8 cellular contexts compared by ENCODE assay signal in genomic region chr3:116140100-116140689, GRCh38.
DNase-seq lines count a peak whose midpoint lies in the region; ATAC-seq and TF ChIP-seq lines count a peak whose summit lies in the region.

No MANE protein-coding gene starts in this region.

- no TSS peak for BruUV-seq in Calu3 (replicated peaks; lab: Mats Ljungman, UMichigan)

- H3K27me3 Mint-ChIP-seq in Calu3 (ENCODE audit: unreplicated experiment) (no peaks in the 10 kb centered on the region), T-cell (no peaks in the 10 kb centered on the region)
- no peaks in the 10 kb centered on the region for H3K27me3 Mint-ChIP-seq in activated T-cell treated with anti-CD3 and anti-CD28 coated beads, Interleukin-2, amount 50 U/mL, for 4 hours (ENCODE audit: low read depth)
- no peaks in the 10 kb centered on the region for H3K27me3 Mint-ChIP-seq in CD4-positive, alpha-beta memory T cell

- no peaks in the 10 kb centered on the region for H3K4me1 ChIP-seq in right lobe of liver
- H3K4me1 ChIP-seq in CD4-positive, alpha-beta memory T cell (ENCODE audit: insufficient read depth, low read length) = no peaks in the 10 kb centered on the region

- intact Hi-C loops in Calu3 (cut with micrococcal nuclease; ENCODE audit: unreplicated experiment) = loop anchor here (1.0 to 10.0 kb wide), 4 partner anchors 197 to 1795 kb away; no protein-coding TSS in a partner anchor
- intact Hi-C loops in right lobe of liver (cut with DNase I) = no loop called here
- intact Hi-C loops in CD4-positive, alpha-beta memory T cell (cut with micrococcal nuclease) = loop anchor here (5.0 kb wide), 1 partner anchor 617 kb away; no protein-coding TSS in a partner anchor

- no peaks in the 10 kb centered on the region for H3K9me3 ChIP-seq in right lobe of liver
- no peaks in the 10 kb centered on the region for H3K9me3 ChIP-seq in CD4-positive, alpha-beta memory T cell (ENCODE audit: control insufficient read depth in 1 of 2, low read length in 2 of 2)

- H3K36me3 ChIP-seq in right lobe of liver = no peaks in the 10 kb centered on the region
- no peaks in the 10 kb centered on the region for H3K36me3 ChIP-seq in CD4-positive, alpha-beta memory T cell (ENCODE audit: insufficient read depth, low read length)

- H3K4me3 ChIP-seq in right lobe of liver = no peak overlapping the region
- H3K4me3 ChIP-seq in CD4-positive, alpha-beta memory T cell (ENCODE audit: low read length in 2 of 2) = no peak overlapping the region

- POLR2A ChIA-PET in T-cell (lab: Charles Lee) = no interaction called here
- POLR2A ChIA-PET in CD4-positive, alpha-beta memory T cell (lab: Charles Lee; ENCODE audit: partially characterized antibody) = no interaction called here

- H3K4me1 Mint-ChIP-seq in Calu3 (ENCODE audit: low read depth, unreplicated experiment) (no peaks in the 10 kb centered on the region), T-cell (no peaks in the 10 kb centered on the region)
- H3K4me1 Mint-ChIP-seq in activated T-cell treated with anti-CD3 and anti-CD28 coated beads, Interleukin-2, amount 50 U/mL, for 4 hours (ENCODE audit: low read depth) = no peaks in the 10 kb centered on the region
- H3K4me1 Mint-ChIP-seq in CD4-positive, alpha-beta memory T cell = no peaks in the 10 kb centered on the region

- H3K27me3 ChIP-seq in right lobe of liver = no peaks in the 10 kb centered on the region
- no peaks in the 10 kb centered on the region for H3K27me3 ChIP-seq in CD4-positive, alpha-beta memory T cell (ENCODE audit: insufficient read depth, low read length)

- CTCF ChIA-PET in Calu3 (lab: Charles Lee) = interaction anchor here (1.0 kb wide), 1 partner anchor 314 kb away, joined by 3 read pairs; no protein-coding TSS in a partner anchor
- CTCF ChIA-PET in T-cell (lab: Charles Lee) = no interaction called here
- CTCF ChIA-PET in CD4-positive, alpha-beta memory T cell (lab: Charles Lee; ENCODE audit: partially characterized antibody) = no interaction called here

- TF ChIP-seq CTCF in Calu3 (IDR thresholded peaks at IDR 0.05; ENCODE audit: unreplicated experiment) = peak; percentile 83
- TF ChIP-seq CTCF in right lobe of liver (IDR thresholded peaks at IDR 0.05) = peak; percentile 57 to 80 (median 68)

- H3K27ac ChIP-seq in right lobe of liver = no peak overlapping the region
- H3K27ac ChIP-seq in CD4-positive, alpha-beta memory T cell (ENCODE audit: low read depth, low read length) = no peak overlapping the region

- H3K4me3 Mint-ChIP-seq in Calu3 (ENCODE audit: low read depth, unreplicated experiment) = no peak overlapping the region
- H3K4me3 Mint-ChIP-seq in T-cell = no peak overlapping the region
- H3K4me3 Mint-ChIP-seq in activated T-cell treated with anti-CD3 and anti-CD28 coated beads, Interleukin-2, amount 50 U/mL, for 4 hours = no peak overlapping the region
- no peak overlapping the region for H3K4me3 Mint-ChIP-seq in CD4-positive, alpha-beta memory T cell

- TF ChIP-seq POLR2A in right lobe of liver (IDR thresholded peaks at IDR 0.05) = no peak

- DNase-seq in Calu3 = no peak
- DNase-seq in NCI-H146 treated with DMSO at 0.1 percent for 48 hours (lab: John Stamatoyannopoulos, UW; ENCODE audit: unreplicated experiment) = peak; percentile 42
- DNase-seq in astrocyte of the hippocampus (ENCODE audit: low read depth, low spot score) = peak; percentile 51
- no peak for DNase-seq in right lobe of liver
- DNase-seq in T-cell = no peak
- no peak for DNase-seq in activated T-cell treated with anti-CD3 and anti-CD28 coated beads, Interleukin-2, amount 50 U/mL, for 4 hours
- no peak for DNase-seq in CD4-positive, alpha-beta memory T cell

- H3K27ac Mint-ChIP-seq in Calu3 (ENCODE audit: unreplicated experiment) = no peak overlapping the region
- no peak overlapping the region for H3K27ac Mint-ChIP-seq in T-cell
- no peak overlapping the region for H3K27ac Mint-ChIP-seq in CD4-positive, alpha-beta memory T cell

- WGBS in right lobe of liver (ENCODE audit: insufficient coverage, low coverage, low lambda C conversion rate, missing lambda C conversion rate) = 21% methylated on average over 5 of the region's 5 CpGs

- H3K36me3 Mint-ChIP-seq in Calu3 (ENCODE audit: insufficient read depth, unreplicated experiment) (no peaks in the 10 kb centered on the region), T-cell (no peaks in the 10 kb centered on the region)
- H3K36me3 Mint-ChIP-seq in activated T-cell treated with anti-CD3 and anti-CD28 coated beads, Interleukin-2, amount 50 U/mL, for 4 hours (ENCODE audit: insufficient read depth) = no peaks in the 10 kb centered on the region
- H3K36me3 Mint-ChIP-seq in CD4-positive, alpha-beta memory T cell = no peaks in the 10 kb centered on the region

- peak; percentile 35 for ATAC-seq in GM21825 (IDR thresholded peaks at IDR 0.05; ENCODE audit: unreplicated experiment)
- ATAC-seq in right lobe of liver = peak in 1 of 4 donors; percentile 17
- ATAC-seq in T-cell (replicated peaks in 1 of 4) = no peak
- no peak for ATAC-seq in activated T-cell treated with anti-CD3 and anti-CD28 coated beads, Interleukin-2, amount 50 U/mL, for 4 hours

- H3K9me3 Mint-ChIP-seq in Calu3 (ENCODE audit: low read depth, unreplicated experiment) (no peaks in the 10 kb centered on the region), T-cell (peaks cover 0 to 4% (median 3%) of the 10 kb centered on the region in 3 donors)
- no peaks in the 10 kb centered on the region for H3K9me3 Mint-ChIP-seq in activated T-cell treated with anti-CD3 and anti-CD28 coated beads, Interleukin-2, amount 50 U/mL, for 4 hours
- peaks cover 0 to 6% (median 0%) of the 10 kb centered on the region in 8 donors for H3K9me3 Mint-ChIP-seq in CD4-positive, alpha-beta memory T cell

Comparison
In these comparisons a context has a peak if more than half of its experiments do, and no peak if none do; other contexts are left out.
1. DNase-seq: peak in NCI-H146 treated with DMSO at 0.1 percent for 48 hours (single experiment) and astrocyte of the hippocampus (single experiment); none in Calu3 (single experiment), right lobe of liver (0 of 3), T-cell (0 of 34), activated T-cell treated with anti-CD3 and anti-CD28 coated beads, Interleukin-2, amount 50 U/mL, for 4 hours (single experiment) and CD4-positive, alpha-beta memory T cell (0 of 5).
2. intact Hi-C loops: an anchor here in Calu3 (1.0 to 10.0 kb wide) and CD4-positive, alpha-beta memory T cell (5.0 kb wide); none called in right lobe of liver.